44 cellular contexts compared by ENCODE assay signal in genomic region chr4:69210911-69211310, GRCh38. TPM values are rescaled to one million over a fixed set of nuclear protein-coding genes. Genes with fewer than 3 reads are reported as not detected.
"Had no signal": no experiment of that assay in that cellular context is flagged by ENCODE, and none has a peak within 500 bp of the region (broad histone marks: within the 10 kb centered on the region; RNA-seq: fewer than 3 reads in every experiment).

No MANE protein-coding gene starts in this region.

- H3K36me3 ChIP-seq: adrenal gland, ascending aorta, brain microvascular endothelial cell, breast epithelium, cardiac muscle cell had no signal

- H3K27ac ChIP-seq: adrenal gland, ascending aorta, body of pancreas, brain microvascular endothelial cell, breast epithelium, cardiac muscle cell had no signal

- DNase-seq: activated effector memory CD4-positive, alpha-beta T cell treated with anti-CD3 and anti-CD28 coated beads, Interleukin-2, amount 50 U/mL, for 16 hours; activated effector memory CD4-positive, alpha-beta T cell treated with Interleukin-2 at 50 U/mL for 16 hours; activated gamma-delta T cell; activated gamma-delta T cell treated with Interleukin-2 at 50 U/mL for 16 hours; activated naive CD4-positive, alpha-beta T cell; activated naive CD4-positive, alpha-beta T cell treated with anti-CD3 and anti-CD28 coated beads for 36 hours; activated naive CD4-positive, alpha-beta T cell treated with anti-CD3 and anti-CD28 coated beads, Interleukin-2, amount 10 ng/mL, durations not matched to agents 7 days and 5 days; activated naive CD4-positive, alpha-beta T cell treated with anti-CD3 and anti-CD28 coated beads, Interleukin-2, amount 50 U/mL, for 16 hours; activated naive CD4-positive, alpha-beta T cell treated with Interleukin-2 at 50 U/mL for 16 hours; activated naive CD8-positive, alpha-beta T cell treated with anti-CD3 and anti-CD28 coated beads for 36 hours; activated naive CD8-positive, alpha-beta T cell treated with anti-CD3 and anti-CD28 coated beads, Interleukin-2, amount 10 ng/mL, durations not matched to agents 7 days and 5 days; activated naive CD8-positive, alpha-beta T cell treated with anti-CD3 and anti-CD28 coated beads, Interleukin-2, amount 50 U/mL, for 24 hours; activated T-cell treated with anti-CD3 and anti-CD28 coated beads, Interleukin-2, amount 50 U/mL, for 1 hour; activated T-cell treated with anti-CD3 and anti-CD28 coated beads, Interleukin-2, amount 50 U/mL, for 24 hours; activated T-cell treated with anti-CD3 and anti-CD28 coated beads, Interleukin-2, amount 50 U/mL, for 4 hours; activated T-cell treated with anti-CD3 and anti-CD28 coated beads, Interleukin-2, amount 50 U/mL, for 48 hours; activated T-cell treated with anti-CD3 and anti-CD28 coated beads, Interleukin-2, amount 50 U/mL, for 72 hours; adrenal gland; amniotic stem cell; amygdala; anterior cingulate cortex; aorta; body of pancreas; brain microvascular endothelial cell; caudate nucleus; central memory CD4-positive, alpha-beta T cell; cerebellar nuclear complex had no signal

- ATAC-seq: activated naive CD4-positive, alpha-beta T cell treated with anti-CD3 and anti-CD28 coated beads, Interleukin-2, amount 50 U/mL, for 72 hours; activated naive CD8-positive, alpha-beta T cell treated with anti-CD3 and anti-CD28 coated beads, Interleukin-2, amount 50 U/mL, for 24 hours; activated T-cell treated with anti-CD3 and anti-CD28 coated beads, Interleukin-2, amount 50 U/mL, for 4 hours; activated T-cell treated with anti-CD3 and anti-CD28 coated beads, Interleukin-2, amount 50 U/mL, for 72 hours; activated T-helper 17 cell treated with anti-CD3 and anti-CD28 coated beads, Interleukin-2, amount 50 U/mL, for 72 hours; body of pancreas had no signal

- H3K4me3 ChIP-seq: adrenal gland, ascending aorta, body of pancreas, breast epithelium, cardiac muscle cell had no signal

- H3K9me3 Mint-ChIP-seq: activated naive CD4-positive, alpha-beta T cell treated with anti-CD3 and anti-CD28 coated beads for 36 hours; activated naive CD4-positive, alpha-beta T cell treated with anti-CD3 and anti-CD28 coated beads, Interleukin-2, amount 10 ng/mL, durations not matched to agents 7 days and 5 days; activated naive CD4-positive, alpha-beta T cell treated with anti-CD3 and anti-CD28 coated beads, Interleukin-2, amount 50 U/mL, for 24 hours; activated naive CD4-positive, alpha-beta T cell treated with anti-CD3 and anti-CD28 coated beads, Interleukin-2, amount 50 U/mL, for 72 hours; activated naive CD8-positive, alpha-beta T cell treated with anti-CD3 and anti-CD28 coated beads for 36 hours; activated naive CD8-positive, alpha-beta T cell treated with anti-CD3 and anti-CD28 coated beads, Interleukin-2, amount 10 ng/mL, durations not matched to agents 7 days and 5 days; activated naive CD8-positive, alpha-beta T cell treated with anti-CD3 and anti-CD28 coated beads, Interleukin-2, amount 50 U/mL, for 24 hours; activated T-cell treated with anti-CD3 and anti-CD28 coated beads, Interleukin-2, amount 50 U/mL, for 24 hours; activated T-cell treated with anti-CD3 and anti-CD28 coated beads, Interleukin-2, amount 50 U/mL, for 4 hours; activated T-cell treated with anti-CD3 and anti-CD28 coated beads, Interleukin-2, amount 50 U/mL, for 72 hours; activated T-helper 1 cell treated with anti-CD3 and anti-CD28 coated beads, Interleukin-12 subunit alpha, Interleukin-12 subunit beta, Interleukin-2, Interleukin-4 antibody, amounts not matched to agents 30 ng/mL and 10 ng/mL and 1 ng/mL, durations not matched to agents 14 hours and 24 hours and 36 hours; activated T-helper 2 cell treated with anti-CD3 and anti-CD28 coated beads, Interferon-gamma antibody, Interleukin-2, Interleukin-4, amounts not matched to agents 10 μg/mL and 5 μg/mL and 100 μg/mL, durations not matched to agents 14 hours and 24 hours and 36 hours; brain had no signal

- H3K27ac Mint-ChIP-seq: activated naive CD4-positive, alpha-beta T cell treated with anti-CD3 and anti-CD28 coated beads for 36 hours; activated naive CD4-positive, alpha-beta T cell treated with anti-CD3 and anti-CD28 coated beads, Interleukin-2, amount 10 ng/mL, durations not matched to agents 7 days and 5 days; activated naive CD4-positive, alpha-beta T cell treated with anti-CD3 and anti-CD28 coated beads, Interleukin-2, amount 50 U/mL, for 24 hours; activated naive CD4-positive, alpha-beta T cell treated with anti-CD3 and anti-CD28 coated beads, Interleukin-2, amount 50 U/mL, for 72 hours; activated naive CD8-positive, alpha-beta T cell; activated naive CD8-positive, alpha-beta T cell treated with anti-CD3 and anti-CD28 coated beads for 36 hours; activated naive CD8-positive, alpha-beta T cell treated with anti-CD3 and anti-CD28 coated beads, Interleukin-2, amount 10 ng/mL, durations not matched to agents 7 days and 5 days; activated naive CD8-positive, alpha-beta T cell treated with anti-CD3 and anti-CD28 coated beads, Interleukin-2, amount 50 U/mL, for 24 hours; activated T-cell treated with anti-CD3 and anti-CD28 coated beads, Interleukin-2, amount 50 U/mL, for 24 hours; activated T-cell treated with anti-CD3 and anti-CD28 coated beads, Interleukin-2, amount 50 U/mL, for 72 hours; activated T-helper 1 cell treated with anti-CD3 and anti-CD28 coated beads, Interleukin-12 subunit alpha, Interleukin-12 subunit beta, Interleukin-2, Interleukin-4 antibody, amounts not matched to agents 30 ng/mL and 10 ng/mL and 1 ng/mL, durations not matched to agents 14 hours and 24 hours and 36 hours; activated T-helper 17 cell treated with anti-CD3 and anti-CD28 coated beads, Interleukin-2, amount 50 U/mL, for 72 hours; activated T-helper 2 cell treated with anti-CD3 and anti-CD28 coated beads, Interferon-gamma antibody, Interleukin-2, Interleukin-4, amounts not matched to agents 10 μg/mL and 5 μg/mL and 100 μg/mL, durations not matched to agents 14 hours and 24 hours and 36 hours; brain had no signal

- H3K4me1 Mint-ChIP-seq: activated naive CD4-positive, alpha-beta T cell treated with anti-CD3 and anti-CD28 coated beads, Interleukin-2, amount 10 ng/mL, durations not matched to agents 7 days and 5 days; activated naive CD4-positive, alpha-beta T cell treated with anti-CD3 and anti-CD28 coated beads, Interleukin-2, amount 50 U/mL, for 24 hours; activated naive CD8-positive, alpha-beta T cell treated with anti-CD3 and anti-CD28 coated beads for 36 hours; activated naive CD8-positive, alpha-beta T cell treated with anti-CD3 and anti-CD28 coated beads, Interleukin-2, amount 10 ng/mL, durations not matched to agents 7 days and 5 days; activated naive CD8-positive, alpha-beta T cell treated with anti-CD3 and anti-CD28 coated beads, Interleukin-2, amount 50 U/mL, for 24 hours; activated T-helper 17 cell treated with anti-CD3 and anti-CD28 coated beads, Interleukin-2, amount 50 U/mL, for 72 hours; brain; central memory CD8-positive, alpha-beta T cell had no signal

- H3K9me3 ChIP-seq: adrenal gland, ascending aorta, body of pancreas, breast epithelium had no signal

- H3K4me1 ChIP-seq: adrenal gland, ascending aorta, body of pancreas, breast epithelium had no signal

- H3K36me3 Mint-ChIP-seq: activated naive CD4-positive, alpha-beta T cell treated with anti-CD3 and anti-CD28 coated beads, Interleukin-2, amount 10 ng/mL, durations not matched to agents 7 days and 5 days; activated naive CD4-positive, alpha-beta T cell treated with anti-CD3 and anti-CD28 coated beads, Interleukin-2, amount 50 U/mL, for 24 hours; activated naive CD4-positive, alpha-beta T cell treated with anti-CD3 and anti-CD28 coated beads, Interleukin-2, amount 50 U/mL, for 72 hours; activated naive CD8-positive, alpha-beta T cell; activated naive CD8-positive, alpha-beta T cell treated with anti-CD3 and anti-CD28 coated beads for 36 hours; activated naive CD8-positive, alpha-beta T cell treated with anti-CD3 and anti-CD28 coated beads, Interleukin-2, amount 10 ng/mL, durations not matched to agents 7 days and 5 days; brain had no signal

- H3K27me3 Mint-ChIP-seq: activated naive CD4-positive, alpha-beta T cell treated with anti-CD3 and anti-CD28 coated beads, Interleukin-2, amount 10 ng/mL, durations not matched to agents 7 days and 5 days; activated naive CD4-positive, alpha-beta T cell treated with anti-CD3 and anti-CD28 coated beads, Interleukin-2, amount 50 U/mL, for 24 hours; activated naive CD8-positive, alpha-beta T cell; activated naive CD8-positive, alpha-beta T cell treated with anti-CD3 and anti-CD28 coated beads for 36 hours; activated naive CD8-positive, alpha-beta T cell treated with anti-CD3 and anti-CD28 coated beads, Interleukin-2, amount 10 ng/mL, durations not matched to agents 7 days and 5 days; activated naive CD8-positive, alpha-beta T cell treated with anti-CD3 and anti-CD28 coated beads, Interleukin-2, amount 50 U/mL, for 24 hours; activated T-cell treated with anti-CD3 and anti-CD28 coated beads, Interleukin-2, amount 50 U/mL, for 24 hours; brain; central memory CD8-positive, alpha-beta T cell had no signal

- FAIRE-seq: astrocyte, bronchial epithelial cell had no signal

- H3K27me3 ChIP-seq: adrenal gland, ascending aorta, body of pancreas, brain microvascular endothelial cell, breast epithelium, cardiac muscle cell had no signal

- H3K4me3 Mint-ChIP-seq: activated naive CD4-positive, alpha-beta T cell treated with anti-CD3 and anti-CD28 coated beads for 36 hours; activated naive CD4-positive, alpha-beta T cell treated with anti-CD3 and anti-CD28 coated beads, Interleukin-2, amount 10 ng/mL, durations not matched to agents 7 days and 5 days; activated naive CD4-positive, alpha-beta T cell treated with anti-CD3 and anti-CD28 coated beads, Interleukin-2, amount 50 U/mL, for 24 hours; activated naive CD8-positive, alpha-beta T cell; activated naive CD8-positive, alpha-beta T cell treated with anti-CD3 and anti-CD28 coated beads for 36 hours; activated naive CD8-positive, alpha-beta T cell treated with anti-CD3 and anti-CD28 coated beads, Interleukin-2, amount 10 ng/mL, durations not matched to agents 7 days and 5 days; activated naive CD8-positive, alpha-beta T cell treated with anti-CD3 and anti-CD28 coated beads, Interleukin-2, amount 50 U/mL, for 24 hours; activated T-cell treated with anti-CD3 and anti-CD28 coated beads, Interleukin-2, amount 50 U/mL, for 24 hours; activated T-cell treated with anti-CD3 and anti-CD28 coated beads, Interleukin-2, amount 50 U/mL, for 4 hours; activated T-cell treated with anti-CD3 and anti-CD28 coated beads, Interleukin-2, amount 50 U/mL, for 72 hours; activated T-helper 1 cell treated with anti-CD3 and anti-CD28 coated beads, Interleukin-12 subunit alpha, Interleukin-12 subunit beta, Interleukin-2, Interleukin-4 antibody, amounts not matched to agents 30 ng/mL and 10 ng/mL and 1 ng/mL, durations not matched to agents 14 hours and 24 hours and 36 hours; activated T-helper 17 cell treated with anti-CD3 and anti-CD28 coated beads, Interleukin-2, amount 50 U/mL, for 72 hours; brain; central memory CD8-positive, alpha-beta T cell had no signal

RNA-seq across cellular contexts. Expression of gene UGT2B11, which starts 3.6 kb away (rescaled TPM):
- total RNA-seq: activated naive CD4-positive, alpha-beta T cell treated with anti-CD3 and anti-CD28 coated beads for 36 hours; activated naive CD4-positive, alpha-beta T cell treated with anti-CD3 and anti-CD28 coated beads, Interleukin-2, amount 50 U/mL, for 72 hours; activated naive CD8-positive, alpha-beta T cell treated with anti-CD3 and anti-CD28 coated beads for 36 hours; activated naive CD8-positive, alpha-beta T cell treated with anti-CD3 and anti-CD28 coated beads, Interleukin-2, amount 10 ng/mL, durations not matched to agents 7 days and 5 days; activated T-cell treated with anti-CD3 and anti-CD28 coated beads, Interleukin-2, amount 50 U/mL, for 4 hours; activated T-cell treated with anti-CD3 and anti-CD28 coated beads, Interleukin-2, amount 50 U/mL, for 72 hours; activated T-helper 1 cell treated with anti-CD3 and anti-CD28 coated beads, Interleukin-12 subunit alpha, Interleukin-12 subunit beta, Interleukin-2, Interleukin-4 antibody, amounts not matched to agents 30 ng/mL and 10 ng/mL and 1 ng/mL, durations not matched to agents 14 hours and 24 hours and 36 hours; activated T-helper 17 cell treated with anti-CD3 and anti-CD28 coated beads, Interleukin-2, amount 50 U/mL, for 72 hours; activated T-helper 2 cell treated with anti-CD3 and anti-CD28 coated beads, Interferon-gamma antibody, Interleukin-2, Interleukin-4, amounts not matched to agents 10 μg/mL and 5 μg/mL and 100 μg/mL, durations not matched to agents 14 hours and 24 hours and 36 hours; aorta; ascending aorta; astrocyte; body of pancreas; bronchial epithelial cell; cardiac muscle cell; cardiac septum; cerebellum; chondrocyte had no signal
- polyA plus RNA-seq: adipose tissue, adrenal gland, aorta, cardiac muscle cell had no signal
